27 cellular contexts compared by ENCODE assay signal in genomic region chr10:98402513-98402912, GRCh38.
"Had no signal": no experiment of that assay in that cellular context is flagged by ENCODE, and none has a peak within 500 bp of the region (broad histone marks: within the 10 kb centered on the region; RNA-seq: fewer than 3 reads in every experiment).

No MANE protein-coding gene starts in this region.

- H3K4me3 Mint-ChIP-seq: activated B cell treated with CpG ODN at 0.5 μM for 24 hours; activated CD4-positive, alpha-beta memory T cell treated with anti-CD3 and anti-CD28 coated beads for 36 hours; activated CD4-positive, alpha-beta T cell treated with anti-CD3 and anti-CD28 coated beads, Interleukin-2, amount 10 ng/mL, durations not matched to agents 24 days and 14 days; activated naive CD4-positive, alpha-beta T cell treated with anti-CD3 and anti-CD28 coated beads, Interleukin-2, amount 10 ng/mL, durations not matched to agents 7 days and 5 days; activated naive CD8-positive, alpha-beta T cell treated with anti-CD3 and anti-CD28 coated beads for 36 hours; activated T-cell treated with anti-CD3 and anti-CD28 coated beads, Interleukin-2, amount 50 U/mL, for 4 hours; activated T-helper 17 cell treated with anti-CD3 and anti-CD28 coated beads, Interleukin-2, amount 50 U/mL, for 72 hours; T-helper 1 cell treated with Interleukin-12 subunit alpha and Interleukin-12 subunit beta and Interleukin-4 antibody, amounts not matched to agents 30 μg/mL and 1 μg/mL, for 36 hours had no signal

- H3K4me1 Mint-ChIP-seq: activated naive CD4-positive, alpha-beta T cell treated with anti-CD3 and anti-CD28 coated beads, Interleukin-2, amount 10 ng/mL, durations not matched to agents 7 days and 5 days had no signal

- H3K36me3 Mint-ChIP-seq: activated naive CD4-positive, alpha-beta T cell treated with anti-CD3 and anti-CD28 coated beads, Interleukin-2, amount 10 ng/mL, durations not matched to agents 7 days and 5 days had no signal

- H3K27ac Mint-ChIP-seq: activated B cell treated with CpG ODN at 0.5 μM for 24 hours; activated CD4-positive, alpha-beta memory T cell treated with anti-CD3 and anti-CD28 coated beads for 36 hours; activated CD4-positive, alpha-beta T cell treated with anti-CD3 and anti-CD28 coated beads, Interleukin-2, amount 10 ng/mL, durations not matched to agents 24 days and 14 days; activated naive CD4-positive, alpha-beta T cell treated with anti-CD3 and anti-CD28 coated beads, Interleukin-2, amount 10 ng/mL, durations not matched to agents 7 days and 5 days; activated naive CD8-positive, alpha-beta T cell treated with anti-CD3 and anti-CD28 coated beads for 36 hours; activated T-helper 17 cell treated with anti-CD3 and anti-CD28 coated beads, Interleukin-2, amount 50 U/mL, for 72 hours; T-helper 1 cell treated with Interleukin-12 subunit alpha and Interleukin-12 subunit beta and Interleukin-4 antibody, amounts not matched to agents 30 μg/mL and 1 μg/mL, for 36 hours had no signal

- H3K27ac ChIP-seq: breast epithelium, Peyer's patch, SJSA1 had no signal

- H3K27me3 ChIP-seq: breast epithelium, Peyer's patch, SJSA1 had no signal

- H3K9me3 ChIP-seq: breast epithelium, Peyer's patch, SJSA1 had no signal

- DNase-seq: activated B cell treated with CpG ODN at 0.5 μM for 24 hours; activated CD4-positive, alpha-beta memory T cell treated with anti-CD3 and anti-CD28 coated beads for 36 hours; activated CD4-positive, alpha-beta T cell treated with anti-CD3 and anti-CD28 coated beads for 1 hour; activated CD4-positive, alpha-beta T cell treated with anti-CD3 and anti-CD28 coated beads, Interleukin-2, amount 10 ng/mL, durations not matched to agents 24 days and 14 days; activated CD8-positive, alpha-beta memory T cell treated with anti-CD3 and anti-CD28 coated beads for 24 hours; activated gamma-delta T cell treated with Interleukin-2 at 50 U/mL for 16 hours; activated naive CD4-positive, alpha-beta T cell treated with anti-CD3 and anti-CD28 coated beads, Interleukin-2, amount 10 ng/mL, durations not matched to agents 7 days and 5 days; activated naive CD8-positive, alpha-beta T cell treated with anti-CD3 and anti-CD28 coated beads for 36 hours; activated T-cell treated with anti-CD3 and anti-CD28 coated beads, Interleukin-2, amount 50 U/mL, for 4 hours; anterior cingulate cortex; central memory CD4-positive, alpha-beta T cell; Karpas-422; NCI-H1105 treated with DMSO at 0.1 percent for 48 hours; NCI-H1436 treated with DMSO at 0.1 percent for 48 hours; NCI-H187; NCI-H2081; NCI-H446 treated with DMSO at 0.1 percent for 48 hours; NCI-H524 treated with DMSO at 0.1 percent for 48 hours; NCI-H82; Peyer's patch; SHP77; SW 1271 had no signal

- H3K4me3 ChIP-seq: breast epithelium, Peyer's patch, SJSA1 had no signal

- ATAC-seq: activated T-cell treated with anti-CD3 and anti-CD28 coated beads, Interleukin-2, amount 50 U/mL, for 4 hours; activated T-helper 17 cell treated with anti-CD3 and anti-CD28 coated beads, Interleukin-2, amount 50 U/mL, for 72 hours; SK-N-SH treated with all-trans-retinoic acid at 6 μM for 48 hours had no signal

- H3K36me3 ChIP-seq: breast epithelium, Peyer's patch had no signal

- H3K4me1 ChIP-seq: breast epithelium, Peyer's patch had no signal

- H3K9me3 Mint-ChIP-seq: activated B cell treated with CpG ODN at 0.5 μM for 24 hours; activated CD4-positive, alpha-beta memory T cell treated with anti-CD3 and anti-CD28 coated beads for 36 hours; activated CD4-positive, alpha-beta T cell treated with anti-CD3 and anti-CD28 coated beads, Interleukin-2, amount 10 ng/mL, durations not matched to agents 24 days and 14 days; activated naive CD4-positive, alpha-beta T cell treated with anti-CD3 and anti-CD28 coated beads, Interleukin-2, amount 10 ng/mL, durations not matched to agents 7 days and 5 days; activated naive CD8-positive, alpha-beta T cell treated with anti-CD3 and anti-CD28 coated beads for 36 hours; activated T-cell treated with anti-CD3 and anti-CD28 coated beads, Interleukin-2, amount 50 U/mL, for 4 hours; activated T-helper 17 cell treated with anti-CD3 and anti-CD28 coated beads, Interleukin-2, amount 50 U/mL, for 72 hours; T-helper 1 cell treated with Interleukin-12 subunit alpha and Interleukin-12 subunit beta and Interleukin-4 antibody, amounts not matched to agents 30 μg/mL and 1 μg/mL, for 36 hours had no signal

- H3K27me3 Mint-ChIP-seq: activated B cell treated with CpG ODN at 0.5 μM for 24 hours; activated CD4-positive, alpha-beta memory T cell treated with anti-CD3 and anti-CD28 coated beads for 36 hours; activated CD4-positive, alpha-beta T cell treated with anti-CD3 and anti-CD28 coated beads, Interleukin-2, amount 10 ng/mL, durations not matched to agents 24 days and 14 days; activated naive CD4-positive, alpha-beta T cell treated with anti-CD3 and anti-CD28 coated beads, Interleukin-2, amount 10 ng/mL, durations not matched to agents 7 days and 5 days; activated naive CD8-positive, alpha-beta T cell treated with anti-CD3 and anti-CD28 coated beads for 36 hours; activated T-helper 17 cell treated with anti-CD3 and anti-CD28 coated beads, Interleukin-2, amount 50 U/mL, for 72 hours had no signal
